12 cellular contexts compared by ENCODE assay signal in genomic region chr12:68209048-68209728, GRCh38. TPM values are rescaled to one million over a fixed set of nuclear protein-coding genes. Genes with fewer than 3 reads are reported as not detected.
DNase-seq lines count a peak whose midpoint lies in the region; FAIRE-seq and TF ChIP-seq lines count a peak whose summit lies in the region.
"Not testable (repeated sequence)": the region's sequence is repeated elsewhere in the genome, so short reads cannot be mapped to it uniquely, and the experiment has no call there.
"Had no signal": no experiment of that assay in that cellular context is flagged by ENCODE, and none has a peak within 500 bp of the region (broad histone marks: within the 10 kb centered on the region; RNA-seq: fewer than 3 reads in every experiment).

No MANE protein-coding gene starts in this region.

- CTCF ChIA-PET in HEK293 (lab: Yijun Ruan, JAX) = not testable (repeated sequence)

- H4K20me1 ChIP-seq in neural progenitor cell (ENCODE audit: low read depth) = not testable (repeated sequence)

- H3K9ac ChIP-seq in SK-N-MC (ENCODE audit: insufficient read length); endodermal cell (ENCODE audit: extremely low read depth, low read length, poor library complexity, severe bottlenecking); neural progenitor cell: not testable (repeated sequence)

- H3K4me2 ChIP-seq in neural progenitor cell = not testable (repeated sequence)

- peaks cover 28% of the 10 kb centered on the region for H3K27me3 Mint-ChIP-seq in endodermal cell (ENCODE audit: insufficient read depth)
- not testable (repeated sequence) for H3K27me3 Mint-ChIP-seq in neural progenitor cell (ENCODE audit: insufficient read depth, low read depth)

- FAIRE-seq in D721Med (lab: Jason Lieb, UNC) = peak; percentile 86

- POLR2A ChIA-PET in HEK293 (lab: Yijun Ruan, JAX) = not testable (repeated sequence)

- not testable (repeated sequence) for H3K79me2 ChIP-seq in neural progenitor cell (ENCODE audit: low read depth)

- H3K4me3 ChIP-seq in HEK293 (ENCODE audit: low read depth, low read length); endodermal cell (ENCODE audit: low read length); neural progenitor cell: not testable (repeated sequence)
- H3K4me3 ChIP-seq in SK-N-MC = peak overlapping the region; percentile 11; the same call in 1 of the 2 replicates

- peaks cover 36% of the 10 kb centered on the region for H3K27me3 ChIP-seq in endodermal cell (ENCODE audit: control insufficient read depth, insufficient read depth, low read length, poor library complexity, severe bottlenecking)
- not testable (repeated sequence) for H3K27me3 ChIP-seq in neural progenitor cell

- not testable (repeated sequence) for H3K27ac Mint-ChIP-seq in endodermal cell
- H3K27ac Mint-ChIP-seq in neural progenitor cell = peak overlapping the region; percentile 8

- TF ChIP-seq CTCF in D721Med (IDR thresholded peaks at IDR 0.05; ENCODE audit: insufficient read depth, missing control alignments); HEK293 (tag by site-specific recombination; IDR thresholded peaks at IDR 0.05); endodermal cell (conservative IDR thresholded peaks at IDR 0.05); neural progenitor cell (IDR thresholded peaks at IDR 0.05): not testable (repeated sequence)

- H3K4me1 Mint-ChIP-seq in endodermal cell, neural progenitor cell: not testable (repeated sequence)

- not testable (repeated sequence) for H3K4me3 Mint-ChIP-seq in endodermal cell, neural progenitor cell

- peak overlapping the region; percentile 91 for H3K27ac ChIP-seq in HEK293 (ENCODE audit: extremely low read depth, low read depth, low read length)
- H3K27ac ChIP-seq in SK-N-MC = not testable (repeated sequence)
- H3K27ac ChIP-seq in endodermal cell (ENCODE audit: low read depth, low read length) = peak overlapping the region; percentile 85
- peak overlapping the region; percentile 69 for H3K27ac ChIP-seq in neural progenitor cell

- not testable (repeated sequence) for H3K36me3 ChIP-seq in HEK293 (ENCODE audit: control insufficient read depth in 2 of 2, insufficient read depth in 1 of 2, low read length in 2 of 2); SK-N-MC (ENCODE audit: insufficient read depth, low read length); endodermal cell (ENCODE audit: control insufficient read depth, insufficient read depth, low read length); neural progenitor cell

- H3F3A ChIP-seq in neural progenitor cell (ENCODE audit: low read depth) = not testable (repeated sequence)

- peak overlapping the region; percentile 0 for H2AFZ ChIP-seq in neural progenitor cell (replicated peaks)

- not testable (repeated sequence) for H3K4me1 ChIP-seq in HEK293 (ENCODE audit: control insufficient read depth, insufficient read depth, low read length); endodermal cell (ENCODE audit: control insufficient read depth, insufficient read depth, low read length); neural progenitor cell

- 83 to 87% methylated on average over 8 to 11 of the region's 12 CpGs for WGBS in endodermal cell (ENCODE audit: insufficient coverage in 1 of 2, insufficient read length in 1 of 2), 2 experiments

- H3K36me3 Mint-ChIP-seq in endodermal cell (ENCODE audit: low read depth); neural progenitor cell: not testable (repeated sequence)

- H3K9me3 ChIP-seq in HEK293 (ENCODE audit: control insufficient read depth, insufficient read depth, low read depth, low read length); SK-N-MC (ENCODE audit: low read depth, low read length); endodermal cell (ENCODE audit: control insufficient read depth, low read length); neural progenitor cell (ENCODE audit: low read depth): not testable (repeated sequence)

- H3K9me3 Mint-ChIP-seq in endodermal cell, neural progenitor cell: not testable (repeated sequence)

- not testable (repeated sequence) for DNase-seq in D721Med (ENCODE audit: insufficient read length, low spot score); SK-N-MC (ENCODE audit: low read depth, low spot score); endodermal cell
- DNase-seq in NCI-H1436 (lab: John Stamatoyannopoulos, UW) = peak; percentile 69
- DNase-seq in NCI-H2171 (lab: John Stamatoyannopoulos, UW) = peak; percentile 70
- peak; percentile 80 for DNase-seq in NCI-H69 (lab: John Stamatoyannopoulos, UW)
- peak; percentile 43 for DNase-seq in neural progenitor cell (ENCODE audit: low spot score)

TF ChIP-seq in HEK293, 187 proteins besides CTCF, POLR2A, EP300 and RAD21 (continues in another document):
- TF ChIP-seq ZNF24 (tag by site-specific recombination; IDR thresholded peaks at IDR 0.05) (0 out of 2 replicates have a peak, but pooled peaks have one; percentile 13), ZBTB20 (tag by site-specific recombination; IDR thresholded peaks at IDR 0.05) (peak; percentile 73; the same call in 1 of the 2 replicates), TCF7L2 (IDR thresholded peaks at IDR 0.05; ENCODE audit: borderline replicate concordance, low read depth, low read length) (peak; percentile 93), IKZF3 (tag by site-specific recombination; IDR thresholded peaks at IDR 0.05) (peak; percentile 92), ZNF324 (tag by site-specific recombination; IDR thresholded peaks at IDR 0.05) (0 out of 2 replicates have a peak, but pooled peaks have one; percentile 13), TRIM28 (IDR thresholded peaks at IDR 0.05; ENCODE audit: borderline replicate concordance, low read length) (peak; percentile 90), ZXDB (tag by site-specific recombination; IDR thresholded peaks at IDR 0.05) (0 out of 2 replicates have a peak, but pooled peaks have one; percentile 13), ZNF660 (tag by site-specific recombination; IDR thresholded peaks at IDR 0.05) (peak; percentile 13; the same call in 1 of the 2 replicates), ZBTB17 (tag by site-specific recombination; IDR thresholded peaks at IDR 0.05) (peak; percentile 68), ZBTB8A (tag by site-specific recombination; IDR thresholded peaks at IDR 0.05) (peak; percentile 82), SETDB1 (IDR thresholded peaks at IDR 0.05; ENCODE audit: insufficient read length, low read length) (peak; percentile 40), SP7 (tag by site-specific recombination; IDR thresholded peaks at IDR 0.05) (0 out of 2 replicates have a peak, but pooled peaks have one; percentile 13), ZSCAN30 (tag by site-specific recombination; IDR thresholded peaks at IDR 0.05) (0 out of 2 replicates have a peak, but pooled peaks have one; percentile 44), FEZF1 (tag by site-specific recombination; IDR thresholded peaks at IDR 0.05) (peak; percentile 62), GLIS1 (tag by site-specific recombination; IDR thresholded peaks at IDR 0.05) (peak; percentile 52; the same call in 1 of the 2 replicates), SCRT2 (tag by site-specific recombination; IDR thresholded peaks at IDR 0.05) (0 out of 2 replicates have a peak, but pooled peaks have one; percentile 47), OSR2 (tag by site-specific recombination; IDR thresholded peaks at IDR 0.05) (peak; percentile 85)
- TF ChIP-seq, protein P1, sequence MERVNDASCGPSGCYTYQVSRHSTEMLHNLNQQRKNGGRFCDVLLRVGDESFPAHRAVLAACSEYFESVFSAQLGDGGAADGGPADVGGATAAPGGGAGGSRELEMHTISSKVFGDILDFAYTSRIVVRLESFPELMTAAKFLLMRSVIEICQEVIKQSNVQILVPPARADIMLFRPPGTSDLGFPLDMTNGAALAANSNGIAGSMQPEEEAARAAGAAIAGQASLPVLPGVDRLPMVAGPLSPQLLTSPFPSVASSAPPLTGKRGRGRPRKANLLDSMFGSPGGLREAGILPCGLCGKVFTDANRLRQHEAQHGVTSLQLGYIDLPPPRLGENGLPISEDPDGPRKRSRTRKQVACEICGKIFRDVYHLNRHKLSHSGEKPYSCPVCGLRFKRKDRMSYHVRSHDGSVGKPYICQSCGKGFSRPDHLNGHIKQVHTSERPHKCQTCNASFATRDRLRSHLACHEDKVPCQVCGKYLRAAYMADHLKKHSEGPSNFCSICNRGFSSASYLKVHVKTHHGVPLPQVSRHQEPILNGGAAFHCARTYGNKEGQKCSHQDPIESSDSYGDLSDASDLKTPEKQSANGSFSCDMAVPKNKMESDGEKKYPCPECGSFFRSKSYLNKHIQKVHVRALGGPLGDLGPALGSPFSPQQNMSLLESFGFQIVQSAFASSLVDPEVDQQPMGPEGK (tag by site-specific recombination; IDR thresholded peaks at IDR 0.05) = 0 out of 2 replicates have a peak, but pooled peaks have one; percentile 15
- TF ChIP-seq, protein P2, sequence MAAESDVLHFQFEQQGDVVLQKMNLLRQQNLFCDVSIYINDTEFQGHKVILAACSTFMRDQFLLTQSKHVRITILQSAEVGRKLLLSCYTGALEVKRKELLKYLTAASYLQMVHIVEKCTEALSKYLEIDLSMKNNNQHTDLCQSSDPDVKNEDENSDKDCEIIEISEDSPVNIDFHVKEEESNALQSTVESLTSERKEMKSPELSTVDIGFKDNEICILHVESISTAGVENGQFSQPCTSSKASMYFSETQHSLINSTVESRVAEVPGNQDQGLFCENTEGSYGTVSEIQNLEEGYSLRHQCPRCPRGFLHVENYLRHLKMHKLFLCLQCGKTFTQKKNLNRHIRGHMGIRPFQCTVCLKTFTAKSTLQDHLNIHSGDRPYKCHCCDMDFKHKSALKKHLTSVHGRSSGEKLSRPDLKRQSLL (tag by site-specific recombination; IDR thresholded peaks at IDR 0.05) = peak; percentile 46; the same call in 1 of the 2 replicates

RNA-seq across cellular contexts. Expression of gene IL26, which starts 16.4 kb away (rescaled TPM):
- not detected for total RNA-seq in endodermal cell
- not detected for polyA plus RNA-seq in endodermal cell (2013, experiment 1 of 2)
- polyA plus RNA-seq in endodermal cell (2013, experiment 2 of 2) = not detected
- not detected in 2 replicates for total RNA-seq in neural progenitor cell (ENCODE audit: low replicate concordance)
- total RNA-seq: A172; CD8-positive, alpha-beta T cell; RPMI7951 had no signal

RNA-seq across cellular contexts. Expression of gene IL22, which starts 44.2 kb away (rescaled TPM):
- total RNA-seq in endodermal cell (not detected), neural progenitor cell (ENCODE audit: low replicate concordance) (not detected in 2 replicates)
- polyA plus RNA-seq in endodermal cell (2013, experiment 1 of 2) = not detected
- polyA plus RNA-seq in endodermal cell (2013, experiment 2 of 2) = not detected
- total RNA-seq: A172; CD8-positive, alpha-beta T cell; RPMI7951; T-helper 2 cell treated with Interferon-gamma antibody and Interleukin-4, amounts not matched to agents 100 ng/mL and 5 ng/mL, for 36 hours had no signal

RNA-seq across cellular contexts. Expression of gene IFNG, which starts 49.6 kb away (rescaled TPM):
- not detected for total RNA-seq in endodermal cell
- not detected for polyA plus RNA-seq in endodermal cell (2013, experiment 1 of 2)
- not detected for polyA plus RNA-seq in endodermal cell (2013, experiment 2 of 2)
- total RNA-seq in neural progenitor cell (ENCODE audit: low replicate concordance) = not detected in 2 replicates
- total RNA-seq: A172, RPMI7951 had no signal
